ENCODE assay signal across 16 cellular contexts in genomic region chr11:28798286-28798685, GRCh38.
DNase-seq lines count a peak whose midpoint lies in the region; TF ChIP-seq lines count a peak whose summit lies in the region.
"Had no signal": no experiment of that assay in that cellular context is flagged by ENCODE, and none has a peak within 500 bp of the region (broad histone marks: within the 10 kb centered on the region; RNA-seq: fewer than 3 reads in every experiment).

No MANE protein-coding gene starts in this region.

- H3K4me1 Mint-ChIP-seq in MCF 10A (ENCODE audit: insufficient read depth, unreplicated experiment): peaks cover 9% of the 10 kb centered on the region
- H3K4me1 Mint-ChIP-seq: CD4-positive, CD25-positive, alpha-beta regulatory T cell had no signal

- H3K4me1 ChIP-seq in breast epithelium: no peaks in the 10 kb centered on the region
- H3K4me1 ChIP-seq: HAP-1 had no signal

- H3K36me3 ChIP-seq in breast epithelium: no peaks in the 10 kb centered on the region
- H3K36me3 ChIP-seq: BLaER1 treated with 17β-estradiol and CSF1 and Interleukin-3, amounts not matched to agents 10 nM and 100 nM; HAP-1 had no signal

- no peak for TF ChIP-seq CTCF in MCF 10A (IDR thresholded peaks at IDR 0.05; ENCODE audit: unreplicated experiment)
- no peak for TF ChIP-seq CTCF in breast epithelium (IDR thresholded peaks at IDR 0.05)
- TF ChIP-seq CTCF in fibroblast of the aortic adventitia (IDR thresholded peaks at IDR 0.05; ENCODE audit: insufficient read depth, low read length): no peak

- CTCF ChIA-PET in MCF 10A (lab: Yijun Ruan, JAX): interaction anchor here (0.6 kb wide), 1 partner anchor 337 kb away, joined by 3 read pairs; no protein-coding TSS in a partner anchor

- H3K27ac Mint-ChIP-seq in MCF 10A (ENCODE audit: low read depth, unreplicated experiment): peak overlapping the region; percentile 34
- H3K27ac Mint-ChIP-seq: CD4-positive, CD25-positive, alpha-beta regulatory T cell had no signal

- H3K4me3 ChIP-seq in breast epithelium (no peak overlapping the region), fibroblast of the aortic adventitia (ENCODE audit: low read depth, low read length) (no peak overlapping the region)
- H3K4me3 ChIP-seq: BLaER1 treated with 17β-estradiol and CSF1 and Interleukin-3, amounts not matched to agents 10 nM and 100 nM; HAP-1 had no signal

- no peaks in the 10 kb centered on the region for H3K27me3 Mint-ChIP-seq in MCF 10A (ENCODE audit: insufficient read depth, unreplicated experiment)
- H3K27me3 Mint-ChIP-seq: CD4-positive, CD25-positive, alpha-beta regulatory T cell had no signal

- no peak for TF ChIP-seq POLR2A in breast epithelium (IDR thresholded peaks at IDR 0.05)

- no peaks in the 10 kb centered on the region for H3K27me3 ChIP-seq in breast epithelium
- H3K27me3 ChIP-seq: BLaER1 treated with 17β-estradiol and CSF1 and Interleukin-3, amounts not matched to agents 10 nM and 100 nM had no signal

- no peak overlapping the region for H3K27ac ChIP-seq in breast epithelium
- H3K27ac ChIP-seq: BLaER1 treated with 17β-estradiol and CSF1 and Interleukin-3, amounts not matched to agents 10 nM and 100 nM had no signal

- intact Hi-C loops in MCF 10A (cut with micrococcal nuclease): no loop called here
- intact Hi-C loops in breast epithelium (cut with DNase I; ENCODE audit: low total_unique reads): no loop called here

- peaks cover 5% of the 10 kb centered on the region for H3K9me3 Mint-ChIP-seq in MCF 10A (ENCODE audit: unreplicated experiment)

- H3K9me3 ChIP-seq in breast epithelium: no peaks in the 10 kb centered on the region
- H3K9me3 ChIP-seq: HAP-1 had no signal

- POLR2A ChIA-PET in MCF 10A (lab: Yijun Ruan, JAX): no interaction called here

- DNase-seq in MCF 10A (ENCODE audit: unreplicated experiment) (no peak), breast epithelium (ENCODE audit: low spot score in 2 of 2) (no peak), astrocyte of the hippocampus (ENCODE audit: low read depth, low spot score) (peak; percentile 21), fibroblast of the aortic adventitia (ENCODE audit: low read depth) (peak; percentile 35), COLO829 (ENCODE audit: low spot score) (no peak), HuH-7.5 (ENCODE audit: low spot score) (no peak)
- no peak for DNase-seq in stimulated activated CD4-positive, alpha-beta T cell treated with anti-CD3 and anti-CD28 coated beads, Interleukin-4, amount 100 ng/mL, for 4 hours
- DNase-seq: 8988T; ACHN; CD4-positive, CD25-positive, alpha-beta regulatory T cell; DMS153; DMS79 treated with DMSO at 0.1 percent for 48 hours; EL; GOT3 had no signal

- BruUV-seq in MCF 10A (replicated peaks; lab: Mats Ljungman, UMichigan): no TSS peak

- no peaks in the 10 kb centered on the region for H3K36me3 Mint-ChIP-seq in MCF 10A (ENCODE audit: insufficient read depth, unreplicated experiment)
- H3K36me3 Mint-ChIP-seq: CD4-positive, CD25-positive, alpha-beta regulatory T cell had no signal

- no peak overlapping the region for H3K4me3 Mint-ChIP-seq in MCF 10A (ENCODE audit: unreplicated experiment)
- H3K4me3 Mint-ChIP-seq: CD4-positive, CD25-positive, alpha-beta regulatory T cell had no signal

Comparison
In these comparisons a context has a peak if more than half of its experiments do, and no peak if none do; other contexts are left out.
1. DNase-seq: peak in astrocyte of the hippocampus (single experiment) and fibroblast of the aortic adventitia (single experiment); none in MCF 10A (single experiment), breast epithelium (0 of 2), COLO829 (single experiment), stimulated activated CD4-positive, alpha-beta T cell treated with anti-CD3 and anti-CD28 coated beads, Interleukin-4, amount 100 ng/mL, for 4 hours (0 of 2) and HuH-7.5 (single experiment).